33 cellular contexts compared by ENCODE assay signal in the genomic region with DNA sequence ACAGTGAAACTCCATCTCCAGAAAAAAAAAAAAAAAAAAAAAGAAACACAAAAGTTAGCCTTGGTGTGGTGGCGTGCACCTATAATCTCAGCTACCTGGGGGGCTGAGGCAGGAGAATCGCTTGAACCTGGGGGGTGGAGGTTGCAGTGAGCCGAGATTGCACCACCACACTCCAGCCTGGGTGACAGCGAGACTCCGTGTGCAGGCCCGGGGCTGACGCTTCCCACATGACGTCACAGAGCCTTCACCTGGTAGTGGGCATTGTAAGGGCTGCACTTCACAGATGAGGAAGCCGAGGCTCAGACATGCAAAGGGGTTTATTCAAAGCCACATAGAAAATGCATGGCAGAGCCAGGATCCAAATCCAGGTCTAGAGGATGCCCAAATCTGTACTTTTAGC.
"Had no signal": no experiment of that assay in that cellular context is flagged by ENCODE, and none has a peak within 500 bp of the region (broad histone marks: within the 10 kb centered on the region; RNA-seq: fewer than 3 reads in every experiment).

No MANE protein-coding gene starts in this region.

- H3K9me3 Mint-ChIP-seq: activated CD4-positive, alpha-beta T cell treated with anti-CD3 and anti-CD28 coated beads, Interleukin-2, amount 10 ng/mL, durations not matched to agents 24 days and 14 days; activated CD8-positive, alpha-beta T cell treated with anti-CD3 and anti-CD28 coated beads for 36 hours; activated naive CD4-positive, alpha-beta T cell treated with anti-CD3 and anti-CD28 coated beads for 36 hours; activated naive CD4-positive, alpha-beta T cell treated with anti-CD3 and anti-CD28 coated beads, Interleukin-2, amount 50 U/mL, for 72 hours; activated T-cell treated with anti-CD3 and anti-CD28 coated beads, Interleukin-2, amount 50 U/mL, for 72 hours; activated T-helper 17 cell treated with anti-CD3 and anti-CD28 coated beads, Interleukin-2, amount 50 U/mL, for 72 hours; IgD-negative memory B cell; T-helper 1 cell treated with Interleukin-12 subunit alpha and Interleukin-12 subunit beta and Interleukin-4 antibody, amounts not matched to agents 30 μg/mL and 1 μg/mL, for 36 hours; T-helper 2 cell treated with Interferon-gamma antibody and Interleukin-4, amounts not matched to agents 5 μg/mL and 100 μg/mL, for 36 hours had no signal

- H3K4me1 ChIP-seq: breast epithelium had no signal

- H3K9me3 ChIP-seq: adrenal gland, body of pancreas, breast epithelium, MG63, Peyer's patch had no signal

- ATAC-seq: activated CD8-positive, alpha-beta T cell treated with anti-CD3 and anti-CD28 coated beads for 36 hours; activated naive CD4-positive, alpha-beta T cell treated with anti-CD3 and anti-CD28 coated beads, Interleukin-2, amount 50 U/mL, for 72 hours; activated T-cell treated with anti-CD3 and anti-CD28 coated beads, Interleukin-2, amount 50 U/mL, for 72 hours; activated T-helper 17 cell treated with anti-CD3 and anti-CD28 coated beads, Interleukin-2, amount 50 U/mL, for 72 hours; body of pancreas; PC-3 had no signal

- H3K27ac Mint-ChIP-seq: activated CD4-positive, alpha-beta T cell treated with anti-CD3 and anti-CD28 coated beads, Interleukin-2, amount 10 ng/mL, durations not matched to agents 24 days and 14 days; activated CD8-positive, alpha-beta T cell treated with anti-CD3 and anti-CD28 coated beads for 36 hours; activated naive CD4-positive, alpha-beta T cell treated with anti-CD3 and anti-CD28 coated beads for 36 hours; activated naive CD4-positive, alpha-beta T cell treated with anti-CD3 and anti-CD28 coated beads, Interleukin-2, amount 50 U/mL, for 72 hours; activated T-cell treated with anti-CD3 and anti-CD28 coated beads, Interleukin-2, amount 50 U/mL, for 72 hours; activated T-helper 17 cell treated with anti-CD3 and anti-CD28 coated beads, Interleukin-2, amount 50 U/mL, for 72 hours; IgD-negative memory B cell; T-helper 1 cell treated with Interleukin-12 subunit alpha and Interleukin-12 subunit beta and Interleukin-4 antibody, amounts not matched to agents 30 μg/mL and 1 μg/mL, for 36 hours; T-helper 2 cell treated with Interferon-gamma antibody and Interleukin-4, amounts not matched to agents 5 μg/mL and 100 μg/mL, for 36 hours had no signal

- H3K4me3 Mint-ChIP-seq: activated CD4-positive, alpha-beta T cell treated with anti-CD3 and anti-CD28 coated beads, Interleukin-2, amount 10 ng/mL, durations not matched to agents 24 days and 14 days; activated CD8-positive, alpha-beta T cell treated with anti-CD3 and anti-CD28 coated beads for 36 hours; activated naive CD4-positive, alpha-beta T cell treated with anti-CD3 and anti-CD28 coated beads for 36 hours; activated T-cell treated with anti-CD3 and anti-CD28 coated beads, Interleukin-2, amount 50 U/mL, for 72 hours; activated T-helper 17 cell treated with anti-CD3 and anti-CD28 coated beads, Interleukin-2, amount 50 U/mL, for 72 hours; T-helper 1 cell treated with Interleukin-12 subunit alpha and Interleukin-12 subunit beta and Interleukin-4 antibody, amounts not matched to agents 30 μg/mL and 1 μg/mL, for 36 hours; T-helper 2 cell treated with Interferon-gamma antibody and Interleukin-4, amounts not matched to agents 5 μg/mL and 100 μg/mL, for 36 hours had no signal

- H3K27me3 ChIP-seq: adrenal gland, body of pancreas, MG63, Peyer's patch had no signal

- H3K36me3 ChIP-seq: adrenal gland, breast epithelium, MG63, Peyer's patch had no signal

- H3K27ac ChIP-seq: adrenal gland, body of pancreas, breast epithelium, Peyer's patch, SK-N-MC had no signal

- H3K4me3 ChIP-seq: adrenal gland, body of pancreas, breast epithelium, MG63, Peyer's patch, SK-N-MC had no signal

- DNase-seq: activated CD4-positive, alpha-beta T cell treated with anti-CD3 and anti-CD28 coated beads, Interleukin-2, amount 10 ng/mL, durations not matched to agents 24 days and 14 days; activated CD4-positive, alpha-beta T cell treated with anti-CD3 and anti-CD28 coated beads, Interleukin-2, amount 50 U/mL, for 4 hours; activated CD8-positive, alpha-beta T cell treated with anti-CD3 and anti-CD28 coated beads for 36 hours; activated gamma-delta T cell treated with Interleukin-2 at 50 U/mL for 16 hours; activated naive CD4-positive, alpha-beta T cell treated with anti-CD3 and anti-CD28 coated beads for 36 hours; activated T-cell treated with anti-CD3 and anti-CD28 coated beads, Interleukin-2, amount 50 U/mL, for 1 hour; activated T-cell treated with anti-CD3 and anti-CD28 coated beads, Interleukin-2, amount 50 U/mL, for 72 hours; Kasumi-1; KBM-7; MG63; MV-4-11; NCI-H1092; NCI-H146; NCI-H187; NCI-H2029 treated with DMSO at 0.1 percent for 48 hours; NCI-H2107; NCI-H2171; NCI-H510A; NCI-H526; NCI-H748 treated with DMSO at 0.1 percent for 48 hours; NK-92 treated with Interleukin-12 subunit alpha and Interleukin-12 subunit beta, amount 100 ng/mL, for 24 hours; PC-3; Peyer's patch; RPMI8226 had no signal

- H3K4me1 Mint-ChIP-seq: activated T-helper 17 cell treated with anti-CD3 and anti-CD28 coated beads, Interleukin-2, amount 50 U/mL, for 72 hours had no signal

- H3K36me3 Mint-ChIP-seq: activated naive CD4-positive, alpha-beta T cell treated with anti-CD3 and anti-CD28 coated beads, Interleukin-2, amount 50 U/mL, for 72 hours had no signal
